Comparison of ENCODE assay signal across 18 cellular contexts in the genomic region with DNA sequence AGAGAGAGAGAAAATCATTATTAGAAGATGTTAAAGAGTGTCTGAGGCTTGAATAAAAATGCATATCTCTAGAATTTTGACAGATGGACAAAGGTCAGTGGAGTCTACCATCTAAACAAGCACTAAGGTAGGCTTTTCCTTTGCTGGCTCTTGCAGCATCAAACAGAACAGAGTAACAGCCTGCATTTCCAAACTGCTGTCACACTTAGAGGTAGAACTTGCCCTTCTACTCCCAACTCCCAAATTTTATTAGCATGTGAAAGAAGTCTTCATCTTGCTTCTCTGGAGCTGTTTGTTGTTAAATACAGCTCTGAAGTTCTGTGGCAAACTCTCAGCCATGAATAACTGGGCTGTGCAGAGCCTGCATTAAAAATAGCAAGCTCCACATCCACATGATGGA. TPM values are rescaled to one million over a fixed set of nuclear protein-coding genes. Genes with fewer than 3 reads are reported as not detected.
A peak's percentile ranks its signal among the peaks of the same experiment; 100 is the strongest.
DNase-seq lines count a peak whose midpoint lies in the region; TF ChIP-seq lines count a peak whose summit lies in the region.
"Had no signal": no experiment of that assay in that cellular context is flagged by ENCODE, and none has a peak within 500 bp of the region (broad histone marks: within the 10 kb centered on the region; RNA-seq: fewer than 3 reads in every experiment).

No MANE protein-coding gene starts in this region.

- no peak overlapping the region for H2BK20ac ChIP-seq in H9 (ENCODE audit: low read depth, low read length, poor library complexity, severe bottlenecking)

- H4K20me1 ChIP-seq in hepatocyte (ENCODE audit: insufficient read depth, poor library complexity, severe bottlenecking), result no peaks in the 10 kb centered on the region
- no peaks in the 10 kb centered on the region for H4K20me1 ChIP-seq in H9 (ENCODE audit: control insufficient read depth, insufficient read depth, insufficient read length)

- H3K27me3 Mint-ChIP-seq in Caco-2 (ENCODE audit: insufficient read depth, unreplicated experiment) (no peaks in the 10 kb centered on the region), H9 (ENCODE audit: low read depth) (peaks cover 9% of the 10 kb centered on the region)

- TF ChIP-seq EP300 in sigmoid colon (IDR thresholded peaks at IDR 0.05), result no peak

- no peak overlapping the region for H3K18ac ChIP-seq in H9 (ENCODE audit: insufficient read length, low read depth, low read length)

- H3K9me3 Mint-ChIP-seq in Caco-2 (ENCODE audit: unreplicated experiment) (no peaks in the 10 kb centered on the region), H9 (no peaks in the 10 kb centered on the region)

- H3K79me1 ChIP-seq in H9 (ENCODE audit: insufficient read depth, low read depth, low read length, poor library complexity, severe bottlenecking), result no peaks in the 10 kb centered on the region

- no peak for TF ChIP-seq CTCF in Caco-2 (IDR thresholded peaks at IDR 0.05; ENCODE audit: insufficient read depth in 1 of 2, low read depth in 1 of 2, low read length in 1 of 2, severe bottlenecking in 1 of 2, unreplicated experiment in 1 of 2)
- TF ChIP-seq CTCF in hepatocyte (IDR thresholded peaks at IDR 0.05; ENCODE audit: poor library complexity), result no peak
- no peak for TF ChIP-seq CTCF in sigmoid colon (IDR thresholded peaks at IDR 0.05)
- TF ChIP-seq CTCF in H9 (conservative IDR thresholded peaks at IDR 0.05), result no peak
- TF ChIP-seq CTCF in A673 (conservative IDR thresholded peaks at IDR 0.05; ENCODE audit: low read depth, low read length), result no peak

- no peak overlapping the region for H3K4me3 ChIP-seq in Caco-2 (ENCODE audit: low read depth, low read length)
- H3K4me3 ChIP-seq in NT2/D1 (ENCODE audit: insufficient read length, low read depth), result no peak overlapping the region
- no peak overlapping the region for H3K4me3 ChIP-seq in hepatocyte
- no peak overlapping the region for H3K4me3 ChIP-seq in sigmoid colon
- H3K4me3 ChIP-seq in A673 (ENCODE audit: low read depth, low read length, poor library complexity, severe bottlenecking), result no peak overlapping the region
- H3K4me3 ChIP-seq: HAP-1 had no signal

- H3K4me1 ChIP-seq in Caco-2, result peaks cover 28% of the 10 kb centered on the region
- H3K4me1 ChIP-seq in NT2/D1 (ENCODE audit: insufficient read depth, insufficient read length), result peaks cover 3% of the 10 kb centered on the region
- peaks cover 12% of the 10 kb centered on the region for H3K4me1 ChIP-seq in hepatocyte (ENCODE audit: insufficient read depth)
- H3K4me1 ChIP-seq in sigmoid colon, result peaks cover 0 to 27% (median 21%) of the 10 kb centered on the region in 4 donors
- H3K4me1 ChIP-seq in H9 (ENCODE audit: insufficient read depth, low read length), result peaks cover 10% of the 10 kb centered on the region
- peaks cover 5% of the 10 kb centered on the region for H3K4me1 ChIP-seq in A673 (ENCODE audit: insufficient read depth, low read length, poor library complexity, severe bottlenecking)

- DNase-seq in Caco-2 (no peak), NT2/D1 (ENCODE audit: low read depth, low spot score) (peak; percentile 32), hepatocyte (ENCODE audit: low spot score) (no peak), sigmoid colon (no peak), amniotic stem cell (lab: John Stamatoyannopoulos, UW) (no peak), ACHN (no peak), H9 (no peak), A673 (ENCODE audit: low spot score) (no peak)
- DNase-seq: CD8-positive, alpha-beta memory T cell; KBM-7; NCI-H1105 treated with DMSO at 0.1 percent for 48 hours; NCI-H1694; NCI-H510A treated with DMSO at 0.1 percent for 48 hours; NCI-H774; PC-3; RPMI8226; SHP77 treated with DMSO at 0.1 percent for 48 hours had no signal

- TF ChIP-seq POLR2A in sigmoid colon (IDR thresholded peaks at IDR 0.05), result no peak

- H3K36me3 Mint-ChIP-seq in Caco-2 (ENCODE audit: insufficient read depth, unreplicated experiment), result peaks cover 4% of the 10 kb centered on the region
- H3K36me3 Mint-ChIP-seq in H9 (ENCODE audit: insufficient read depth in 1 of 3, low read depth in 3 of 3), result no peaks in the 10 kb centered on the region; a peak in 1 of 7 replicates
- H3K36me3 Mint-ChIP-seq: CD8-positive, alpha-beta memory T cell had no signal

- H3K4me2 ChIP-seq in hepatocyte, result no peak overlapping the region
- no peak overlapping the region for H3K4me2 ChIP-seq in H9 (ENCODE audit: insufficient read depth, insufficient read length, low read length)

- no peak overlapping the region for H3K4ac ChIP-seq in H9 (ENCODE audit: low read depth, low read length)

- H2BK15ac ChIP-seq in H9 (ENCODE audit: low read depth, low read length), result no peak overlapping the region

- H3K9me2 ChIP-seq in hepatocyte (replicated peaks; ENCODE audit: insufficient read depth), result no peaks in the 10 kb centered on the region

- H3K27me3 ChIP-seq in Caco-2 (replicated peaks; ENCODE audit: control insufficient read depth, insufficient read depth, low read length), result no peaks in the 10 kb centered on the region
- H3K27me3 ChIP-seq in NT2/D1 (ENCODE audit: insufficient read depth, insufficient read length), result no peaks in the 10 kb centered on the region
- H3K27me3 ChIP-seq in hepatocyte, result no peaks in the 10 kb centered on the region
- H3K27me3 ChIP-seq in sigmoid colon, result no peaks in the 10 kb centered on the region
- no peaks in the 10 kb centered on the region; the same call in 1 of the 2 replicates for H3K27me3 ChIP-seq in H9 (ENCODE audit: insufficient read depth, low read length)
- H3K27me3 ChIP-seq in A673 (replicated peaks; ENCODE audit: insufficient read depth, low read depth, low read length, poor library complexity), result no peaks in the 10 kb centered on the region

- intact Hi-C loops in Caco-2 (cut with micrococcal nuclease; ENCODE audit: unreplicated experiment), result no loop called here
- intact Hi-C loops in sigmoid colon (cut with DNase I), result no loop called here
- intact Hi-C loops in A673 (cut with micrococcal nuclease; ENCODE audit: unreplicated experiment), result no loop called here

- H3T11ph ChIP-seq in H9 (ENCODE audit: low read length), result no peak overlapping the region

- H3K4me3 Mint-ChIP-seq in Caco-2 (ENCODE audit: unreplicated experiment) (peak overlapping the region; percentile 29), H9 (no peak overlapping the region)
- H3K4me3 Mint-ChIP-seq: CD8-positive, alpha-beta memory T cell had no signal

- peaks cover 10% of the 10 kb centered on the region for H3K23me2 ChIP-seq in H9 (ENCODE audit: insufficient read length, low read depth, low read length, poor library complexity, severe bottlenecking)

- POLR2A ChIA-PET in Caco-2 (lab: Charles Lee) (no interaction called here), A673 (lab: Charles Lee; ENCODE audit: low non-redundant PET) (interaction anchor here (0.6 kb wide), 1 partner anchor 1355 kb away, joined by 3 read pairs; no protein-coding TSS in a partner anchor)

- H3K14ac ChIP-seq in H9 (ENCODE audit: insufficient read depth, low read length), result no peak overlapping the region

- H2BK120ac ChIP-seq in H9 (ENCODE audit: low read depth, low read length, poor library complexity, severe bottlenecking), result no peak overlapping the region

- in situ Hi-C loops in ACHN (cut with HindIII; ENCODE audit: low pct_ligation_motif_present, low pct_unique_long_range_greater_than_20kb, low sequenced_read_pairs), result no loop called here

- H3K79me2 ChIP-seq in hepatocyte (peaks cover 4% of the 10 kb centered on the region), H9 (ENCODE audit: insufficient read depth, low read length) (no peaks in the 10 kb centered on the region)

- H2AFZ ChIP-seq in hepatocyte, result no peak overlapping the region
- no peak overlapping the region for H2AFZ ChIP-seq in H9 (ENCODE audit: low read length)

- H4K8ac ChIP-seq in H9 (replicated peaks; ENCODE audit: insufficient read length, low read depth, low read length), result no peak overlapping the region

- no peak overlapping the region for H3K27ac Mint-ChIP-seq in Caco-2 (ENCODE audit: unreplicated experiment)
- peak overlapping the region in 1 of 3 experiments; percentile 29; a peak in 2 of 7 replicates for H3K27ac Mint-ChIP-seq in H9
- H3K27ac Mint-ChIP-seq: CD8-positive, alpha-beta memory T cell had no signal

- H3K27ac ChIP-seq in hepatocyte (peak overlapping the region; percentile 0), sigmoid colon (peak overlapping the region in 3 of 4 donors; percentile 23 to 58 (median 44)), H9 (ENCODE audit: insufficient read length, low read depth, low read length) (no peak overlapping the region), A673 (ENCODE audit: low read depth, low read length, poor library complexity, severe bottlenecking) (no peak overlapping the region)

- H3K4me1 Mint-ChIP-seq in Caco-2 (ENCODE audit: low read depth, unreplicated experiment), result peaks cover 29% of the 10 kb centered on the region
- H3K4me1 Mint-ChIP-seq in H9, result peaks cover 51 to 52% of the 10 kb centered on the region in 2 experiments

- no peak overlapping the region for H3K9ac ChIP-seq in NT2/D1 (ENCODE audit: insufficient read length, low read depth)
- H3K9ac ChIP-seq in H9 (ENCODE audit: extremely low read depth, insufficient read length, low read length), result no peak overlapping the region

- no peak overlapping the region for H3K56ac ChIP-seq in H9 (ENCODE audit: insufficient read length, low read depth, low read length)

- no peak overlapping the region for H4K5ac ChIP-seq in H9 (ENCODE audit: insufficient read length, low read depth, low read length)

- CTCF ChIA-PET in Caco-2 (lab: Charles Lee) (no interaction called here), A673 (lab: Charles Lee) (no interaction called here)

- H4K91ac ChIP-seq in H9 (ENCODE audit: insufficient read length, low read depth, low read length), result no peak overlapping the region

- no peak overlapping the region for H3K23ac ChIP-seq in H9 (ENCODE audit: insufficient read length, low read depth, low read length)

- H2BK12ac ChIP-seq in H9 (ENCODE audit: insufficient read length, low read depth, low read length), result no peak overlapping the region

- H2AK5ac ChIP-seq in H9 (ENCODE audit: insufficient read length, low read length), result no peak overlapping the region

- BruUV-seq in Caco-2 (replicated peaks; lab: Mats Ljungman, UMichigan) (no TSS peak), A673 (replicated peaks; lab: Mats Ljungman, UMichigan) (no TSS peak)

- no peak overlapping the region for H2BK5ac ChIP-seq in H9 (ENCODE audit: insufficient read length, low read length)

- H3K36me3 ChIP-seq in Caco-2 (ENCODE audit: control insufficient read depth, insufficient read depth, low read length) (no peaks in the 10 kb centered on the region), NT2/D1 (ENCODE audit: insufficient read depth, insufficient read length, low read length) (no peaks in the 10 kb centered on the region), hepatocyte (replicated peaks; ENCODE audit: insufficient read depth, low read depth) (no peaks in the 10 kb centered on the region), sigmoid colon (no peaks in the 10 kb centered on the region), A673 (ENCODE audit: insufficient read depth, low read length, poor library complexity, severe bottlenecking) (no peaks in the 10 kb centered on the region)
- H3K36me3 ChIP-seq: HAP-1 had no signal

- no peaks in the 10 kb centered on the region for H3K9me3 ChIP-seq in Caco-2
- H3K9me3 ChIP-seq in NT2/D1 (ENCODE audit: insufficient read depth, low read length), result no peaks in the 10 kb centered on the region
- no peaks in the 10 kb centered on the region for H3K9me3 ChIP-seq in hepatocyte (ENCODE audit: low read depth)
- H3K9me3 ChIP-seq in sigmoid colon, result no peaks in the 10 kb centered on the region
- no peaks in the 10 kb centered on the region for H3K9me3 ChIP-seq in H9 (ENCODE audit: control insufficient read depth, low read depth, low read length)
- no peaks in the 10 kb centered on the region for H3K9me3 ChIP-seq in A673 (ENCODE audit: low read depth, low read length, poor library complexity, severe bottlenecking)
- H3K9me3 ChIP-seq: HAP-1 had no signal

RNA-seq across cellular contexts. Expression of gene MB21D2, which starts 4.1 kb away (rescaled TPM):
- total RNA-seq in Caco-2 (2022) (10.6 and 11.0 TPM in 2 replicates), hepatocyte (22.1 and 23.0 TPM in 2 replicates), sigmoid colon (1 to 10 TPM; 5.8 to 7.8 (median 6.5) TPM), H9 (2021) (19.1 and 20.8 TPM in 2 replicates), A673 (2021) (6.1 and 8.1 TPM in 2 replicates)
- polyA plus RNA-seq in hepatocyte (7.6 and 9.1 TPM in 2 replicates), sigmoid colon (1 to 10 TPM; 1.2 to 4.8 (median 3.0) TPM)

Comparison
In these comparisons a context has a peak if more than half of its experiments do, and no peak if none do; other contexts are left out.
1. H3K27ac ChIP-seq: peak in hepatocyte (single experiment) and sigmoid colon (3 of 4); none in H9 (single experiment) and A673 (single experiment).